8 cellular contexts compared by ENCODE assay signal in the genomic region with DNA sequence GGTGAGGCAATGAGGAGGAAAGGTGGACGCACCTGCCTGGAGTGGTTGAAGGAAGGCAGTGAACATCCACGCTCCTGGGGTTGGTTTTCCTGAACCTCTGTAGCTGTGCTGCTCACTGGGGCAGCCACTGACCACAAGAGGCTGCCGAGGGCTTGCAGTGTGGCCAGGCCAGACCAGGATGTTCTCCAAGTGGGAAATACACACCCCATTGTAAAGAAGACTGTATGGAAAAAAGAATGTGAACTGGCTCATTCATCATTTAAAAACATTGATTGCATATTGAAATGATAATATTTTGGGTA.
A peak's percentile ranks its signal among the peaks of the same experiment; 100 is the strongest.
DNase-seq lines count a peak whose midpoint lies in the region; ATAC-seq and TF ChIP-seq lines count a peak whose summit lies in the region.

No MANE protein-coding gene starts in this region.

- H3K4me3 ChIP-seq in OCI-LY3 (ENCODE audit: low read length): peak overlapping the region; percentile 85
- H3K4me3 ChIP-seq in muscle layer of colon (ENCODE audit: low read depth in 1 of 2, low read length in 2 of 2): peak overlapping the region in 1 of 2 donors; percentile 69

- ATAC-seq in HG03520 (IDR thresholded peaks at IDR 0.05; ENCODE audit: unreplicated experiment): no peak

- H4K20me1 ChIP-seq in OCI-LY3 (ENCODE audit: insufficient read depth, low read length): no peaks in the 10 kb centered on the region

- DNase-seq in ELF-1 (ENCODE audit: low read depth, low spot score) (peak; percentile 50), endothelial cell (ENCODE audit: low spot score) (peak; percentile 61), NOMO-1 (lab: John Stamatoyannopoulos, UW; ENCODE audit: unreplicated experiment in 2 of 2) (no peak), SW 1271 (lab: John Stamatoyannopoulos, UW) (no peak), NCI-H2029 treated with DMSO at 0.1 percent for 48 hours (lab: John Stamatoyannopoulos, UW) (no peak)

- peak overlapping the region; percentile 91 for H3K4me2 ChIP-seq in OCI-LY3 (ENCODE audit: low read length)

- peak overlapping the region; percentile 81; the same call in 1 of the 2 replicates for H2AFZ ChIP-seq in OCI-LY3 (ENCODE audit: low read depth, low read length)

- H3K4me3 Mint-ChIP-seq in endothelial cell (ENCODE audit: unreplicated experiment): peak overlapping the region; percentile 92

- H3K36me3 Mint-ChIP-seq in endothelial cell (ENCODE audit: low read depth, unreplicated experiment): no peaks in the 10 kb centered on the region

- no peaks in the 10 kb centered on the region for H3K79me2 ChIP-seq in OCI-LY3 (ENCODE audit: low read length)

- H3K36me3 ChIP-seq in OCI-LY3 (replicated peaks; ENCODE audit: low read depth, low read length): no peaks in the 10 kb centered on the region
- H3K36me3 ChIP-seq in muscle layer of colon (ENCODE audit: insufficient read depth, low read length): no peaks in the 10 kb centered on the region

- H3K9ac ChIP-seq in OCI-LY3 (ENCODE audit: low read length): no peak overlapping the region; the same call in 1 of the 2 replicates
- no peak overlapping the region for H3K9ac ChIP-seq in muscle layer of colon (ENCODE audit: low read length)

- peaks cover 9% of the 10 kb centered on the region for H3K27me3 Mint-ChIP-seq in endothelial cell (ENCODE audit: unreplicated experiment)

- H3K27me3 ChIP-seq in OCI-LY3 (ENCODE audit: low read depth, low read length) (peaks cover 29% of the 10 kb centered on the region), muscle layer of colon (ENCODE audit: control insufficient read depth in 1 of 2, insufficient read depth in 2 of 2, low read length in 2 of 2) (no peaks in the 10 kb centered on the region)

- H3K9me3 ChIP-seq in OCI-LY3 (ENCODE audit: insufficient read depth, low read length) (no peaks in the 10 kb centered on the region), muscle layer of colon (ENCODE audit: low read length) (no peaks in the 10 kb centered on the region)

- H3K9me3 Mint-ChIP-seq in endothelial cell (ENCODE audit: unreplicated experiment): no peaks in the 10 kb centered on the region

- H3K27ac ChIP-seq in OCI-LY3 (ENCODE audit: low read length): no peak overlapping the region
- peak overlapping the region; percentile 61 for H3K27ac ChIP-seq in muscle layer of colon (ENCODE audit: low read depth, low read length)

- H3K27ac Mint-ChIP-seq in endothelial cell (ENCODE audit: unreplicated experiment): peak overlapping the region; percentile 83

- H3K4me1 ChIP-seq in OCI-LY3 (ENCODE audit: low read length) (peaks cover 9% of the 10 kb centered on the region), muscle layer of colon (ENCODE audit: insufficient read depth, low read length) (peaks cover 6% of the 10 kb centered on the region)

- H3K4me1 Mint-ChIP-seq in endothelial cell (ENCODE audit: unreplicated experiment): peaks cover 10% of the 10 kb centered on the region

- TF ChIP-seq CTCF in OCI-LY3 (IDR thresholded peaks at IDR 0.05; ENCODE audit: low read depth, low read length) (no peak), endothelial cell (IDR thresholded peaks at IDR 0.05; ENCODE audit: unreplicated experiment) (no peak)

Comparison
In these comparisons a context has a peak if more than half of its experiments do, and no peak if none do; other contexts are left out.
1. DNase-seq: peak in ELF-1 (single experiment) and endothelial cell (single experiment); none in NOMO-1 (0 of 2), SW 1271 (0 of 2) and NCI-H2029 treated with DMSO at 0.1 percent for 48 hours (single experiment).